9 cellular contexts compared by ENCODE assay signal in genomic region chr6:142378138-142378875, GRCh38.
DNase-seq lines count a peak whose midpoint lies in the region; ATAC-seq and TF ChIP-seq lines count a peak whose summit lies in the region.
"Had no signal": no experiment of that assay in that cellular context is flagged by ENCODE, and none has a peak within 500 bp of the region (broad histone marks: within the 10 kb centered on the region; RNA-seq: fewer than 3 reads in every experiment).

No MANE protein-coding gene starts in this region.

- no peaks in the 10 kb centered on the region for H3K9me3 Mint-ChIP-seq in activated CD4-positive, alpha-beta T cell treated with anti-CD3 and anti-CD28 coated beads, Interleukin-2, amount 10 ng/mL, durations not matched to agents 24 days and 14 days
- H3K9me3 Mint-ChIP-seq: T-helper 1 cell treated with Interleukin-12 subunit alpha and Interleukin-12 subunit beta and Interleukin-4 antibody, amounts not matched to agents 30 μg/mL and 1 μg/mL, for 36 hours had no signal

- no peak for TF ChIP-seq CTCF in mucosa of descending colon (IDR thresholded peaks at IDR 0.05)
- TF ChIP-seq CTCF in lower leg skin (IDR thresholded peaks at IDR 0.05), result no peak

- H3K36me3 ChIP-seq in mucosa of descending colon (ENCODE audit: low read depth), result no peaks in the 10 kb centered on the region

- peaks cover 24% of the 10 kb centered on the region for H3K27me3 Mint-ChIP-seq in activated CD4-positive, alpha-beta T cell treated with anti-CD3 and anti-CD28 coated beads, Interleukin-2, amount 10 ng/mL, durations not matched to agents 24 days and 14 days

- DNase-seq in DMS 273 (lab: John Stamatoyannopoulos, UW; ENCODE audit: unreplicated experiment) (peak; percentile 63), NAMALWA (ENCODE audit: low spot score) (peak; percentile 32), amniotic epithelial cell (ENCODE audit: low read depth) (peak; percentile 95), mucosa of descending colon (no peak), T-helper 9 cell (no peak), lower leg skin (ENCODE audit: low spot score in 2 of 2) (no peak)
- no peak for DNase-seq in activated CD4-positive, alpha-beta T cell treated with anti-CD3 and anti-CD28 coated beads, Interleukin-2, amount 10 ng/mL, durations not matched to agents 24 days and 14 days

- intact Hi-C loops in mucosa of descending colon (cut with DNase I, micrococcal nuclease) (no loop called here), lower leg skin (cut with DNase I; ENCODE audit: low total_unique reads) (no loop called here)
- intact Hi-C loops in activated CD4-positive, alpha-beta T cell treated with anti-CD3 and anti-CD28 coated beads, Interleukin-2, amount 10 ng/mL, durations not matched to agents 24 days and 14 days (cut with micrococcal nuclease), result no loop called here

- no peak overlapping the region for H3K4me3 ChIP-seq in mucosa of descending colon
- no peak overlapping the region for H3K4me3 ChIP-seq in lower leg skin (ENCODE audit: low read depth, poor library complexity, severe bottlenecking)

- ATAC-seq in mucosa of descending colon (peak; percentile 20), GM18517 (IDR thresholded peaks at IDR 0.05; ENCODE audit: unreplicated experiment) (no peak)

- no peak for TF ChIP-seq POLR2A in lower leg skin (IDR thresholded peaks at IDR 0.05)

- no peaks in the 10 kb centered on the region for H3K9me3 ChIP-seq in mucosa of descending colon

- H3K36me3 Mint-ChIP-seq in activated CD4-positive, alpha-beta T cell treated with anti-CD3 and anti-CD28 coated beads, Interleukin-2, amount 10 ng/mL, durations not matched to agents 24 days and 14 days (ENCODE audit: low read depth), result no peaks in the 10 kb centered on the region

- no peaks in the 10 kb centered on the region for H3K4me1 ChIP-seq in mucosa of descending colon (ENCODE audit: low read depth)

- no peak overlapping the region for H3K4me3 Mint-ChIP-seq in activated CD4-positive, alpha-beta T cell treated with anti-CD3 and anti-CD28 coated beads, Interleukin-2, amount 10 ng/mL, durations not matched to agents 24 days and 14 days
- H3K4me3 Mint-ChIP-seq: T-helper 1 cell treated with Interleukin-12 subunit alpha and Interleukin-12 subunit beta and Interleukin-4 antibody, amounts not matched to agents 30 μg/mL and 1 μg/mL, for 36 hours had no signal

- no peak overlapping the region for H3K27ac Mint-ChIP-seq in activated CD4-positive, alpha-beta T cell treated with anti-CD3 and anti-CD28 coated beads, Interleukin-2, amount 10 ng/mL, durations not matched to agents 24 days and 14 days
- H3K27ac Mint-ChIP-seq: T-helper 1 cell treated with Interleukin-12 subunit alpha and Interleukin-12 subunit beta and Interleukin-4 antibody, amounts not matched to agents 30 μg/mL and 1 μg/mL, for 36 hours had no signal

- no peaks in the 10 kb centered on the region for H3K4me1 Mint-ChIP-seq in activated CD4-positive, alpha-beta T cell treated with anti-CD3 and anti-CD28 coated beads, Interleukin-2, amount 10 ng/mL, durations not matched to agents 24 days and 14 days

- 35 to 48% methylated on average over 2 of the region's 2 CpGs for WGBS in lower leg skin, 2 donors

Comparison
In these comparisons a context has a peak if more than half of its experiments do, and no peak if none do; other contexts are left out.
1. DNase-seq: peak in DMS 273 (single experiment), NAMALWA (single experiment) and amniotic epithelial cell (single experiment); none in mucosa of descending colon (0 of 3), activated CD4-positive, alpha-beta T cell treated with anti-CD3 and anti-CD28 coated beads, Interleukin-2, amount 10 ng/mL, durations not matched to agents 24 days and 14 days (single experiment), T-helper 9 cell (single experiment) and lower leg skin (0 of 2).